ENCODE assay signal across 1 cellular context in genomic region chr4:1047106-1047975, GRCh38.
TF ChIP-seq lines count a peak whose summit lies in the region.

No MANE protein-coding gene starts in this region.

TF ChIP-seq in SK-N-SH, 30 proteins besides CTCF, POLR2A, EP300 and RAD21 (continued from another document):
- no peak for TF ChIP-seq MAX (IDR thresholded peaks at IDR 0.05; ENCODE audit: low read depth)
- TF ChIP-seq TAF1 (IDR thresholded peaks at IDR 0.05; ENCODE audit: borderline replicate concordance, low read depth, low read length) = no peak
- no peak for TF ChIP-seq RFX5 (IDR thresholded peaks at IDR 0.05; ENCODE audit: low read length)
